9 cellular contexts compared by ENCODE assay signal in genomic region chr10:35613597-35614226, GRCh38. TPM values are rescaled to one million over a fixed set of nuclear protein-coding genes. Genes with fewer than 3 reads are reported as not detected.
DNase-seq lines count a peak whose midpoint lies in the region; ATAC-seq and TF ChIP-seq lines count a peak whose summit lies in the region.
"Had no signal": no experiment of that assay in that cellular context is flagged by ENCODE, and none has a peak within 500 bp of the region (broad histone marks: within the 10 kb centered on the region; RNA-seq: fewer than 3 reads in every experiment).

No MANE protein-coding gene starts in this region.

- no peak overlapping the region for H3K4me3 Mint-ChIP-seq in MCF 10A (ENCODE audit: unreplicated experiment)

- BruUV-seq in MCF 10A (replicated peaks; lab: Mats Ljungman, UMichigan) (no TSS peak), PC-3 (replicated peaks; lab: Mats Ljungman, UMichigan) (no TSS peak)

- no peak overlapping the region for H3K27ac Mint-ChIP-seq in MCF 10A (ENCODE audit: low read depth, unreplicated experiment)

- peak; percentile 32 for DNase-seq in MCF 10A (ENCODE audit: unreplicated experiment)
- no peak for DNase-seq in breast epithelium (ENCODE audit: low spot score in 2 of 2)
- peak; percentile 92 for DNase-seq in PC-3
- peak; percentile 44 for DNase-seq in fibroblast of peridontal ligament (ENCODE audit: extremely low read depth)
- DNase-seq in stromal cell of bone marrow (ENCODE audit: low read depth), result peak; percentile 30
- DNase-seq in NCI-H526 treated with DMSO at 0.1 percent for 48 hours (lab: John Stamatoyannopoulos, UW), result no peak
- DNase-seq in germinal center (ENCODE audit: low spot score), result no peak
- DNase-seq in NCI-H345 (lab: John Stamatoyannopoulos, UW), result no peak
- DNase-seq: MG63 had no signal

- intact Hi-C loops in MCF 10A (cut with micrococcal nuclease) (loop anchor here (1.0 to 5.0 kb wide), 2 partner anchors 1166 to 1269 kb away; no protein-coding TSS in a partner anchor), breast epithelium (cut with DNase I; ENCODE audit: low total_unique reads) (no loop called here), PC-3 (cut with micrococcal nuclease) (loop anchor here (1.0 to 5.0 kb wide), 4 partner anchors 20 to 1649 kb away; no protein-coding TSS in a partner anchor)

- H3K9me2 ChIP-seq in PC-3 (replicated peaks; ENCODE audit: low read length), result no peaks in the 10 kb centered on the region

- peaks cover 16% of the 10 kb centered on the region for H3K27me3 Mint-ChIP-seq in MCF 10A (ENCODE audit: insufficient read depth, unreplicated experiment)

- H3F3A ChIP-seq in PC-3 (ENCODE audit: low read length, unreplicated experiment), result no peaks in the 10 kb centered on the region

- H3K4me1 ChIP-seq in breast epithelium, result no peaks in the 10 kb centered on the region
- H3K4me1 ChIP-seq in PC-3 (ENCODE audit: insufficient read depth, low read length), result peaks cover 8% of the 10 kb centered on the region

- no peaks in the 10 kb centered on the region for H3K27me3 ChIP-seq in breast epithelium
- no peaks in the 10 kb centered on the region for H3K27me3 ChIP-seq in PC-3 (ENCODE audit: low read length)

- H3K27ac ChIP-seq in breast epithelium, result no peak overlapping the region
- no peak overlapping the region for H3K27ac ChIP-seq in PC-3 (ENCODE audit: low read length)

- H3K9me3 ChIP-seq in breast epithelium, result no peaks in the 10 kb centered on the region
- no peaks in the 10 kb centered on the region for H3K9me3 ChIP-seq in PC-3 (ENCODE audit: low read length)
- H3K9me3 ChIP-seq: MG63 had no signal

- peak overlapping the region; percentile 11 for H3K4me2 ChIP-seq in PC-3 (ENCODE audit: low read length)

- H3K9me3 Mint-ChIP-seq in MCF 10A (ENCODE audit: unreplicated experiment), result no peaks in the 10 kb centered on the region

- POLR2A ChIA-PET in MCF 10A (lab: Yijun Ruan, JAX) (interaction anchor here (0.8 kb wide), 1 partner anchor 1166 kb away, joined by 3 read pairs; no protein-coding TSS in a partner anchor), PC-3 (lab: Charles Lee; ENCODE audit: unreplicated experiment) (interaction anchor here (0.5 to 1.0 kb wide), 3 partner anchors 20 to 1058 kb away, joined by 4 to 7 read pairs (median 6); no protein-coding TSS in a partner anchor)

- H2AFZ ChIP-seq in PC-3 (ENCODE audit: low read length), result 0 out of 2 replicates have a peak overlapping the region, but pooled peaks have one; percentile 7

- no peak overlapping the region for H3K4me3 ChIP-seq in breast epithelium
- no peak overlapping the region for H3K4me3 ChIP-seq in PC-3 (ENCODE audit: low read length)
- H3K4me3 ChIP-seq: MG63 had no signal

- no peaks in the 10 kb centered on the region for H3K4me1 Mint-ChIP-seq in MCF 10A (ENCODE audit: insufficient read depth, unreplicated experiment)

- no peak for TF ChIP-seq POLR2A in breast epithelium (IDR thresholded peaks at IDR 0.05)

- TF ChIP-seq CTCF in MCF 10A (IDR thresholded peaks at IDR 0.05; ENCODE audit: unreplicated experiment), result peak; percentile 63
- no peak for TF ChIP-seq CTCF in breast epithelium (IDR thresholded peaks at IDR 0.05)
- TF ChIP-seq CTCF in PC-3 (conservative IDR thresholded peaks at IDR 0.05; ENCODE audit: low read depth, low read length), result peak; percentile 100

- no peaks in the 10 kb centered on the region for H3K36me3 ChIP-seq in breast epithelium
- no peaks in the 10 kb centered on the region for H3K36me3 ChIP-seq in PC-3 (ENCODE audit: low read depth, low read length)
- H3K36me3 ChIP-seq: MG63 had no signal

- H3K9ac ChIP-seq in PC-3 (ENCODE audit: low read length), result no peak overlapping the region

- H4K20me1 ChIP-seq in PC-3 (ENCODE audit: low read length), result no peaks in the 10 kb centered on the region

- CTCF ChIA-PET in MCF 10A (lab: Yijun Ruan, JAX), result interaction anchor here (0.5 to 3.6 kb wide), 30 partner anchors 10 to 1378 kb away, joined by 3 to 34 read pairs (median 4); no protein-coding TSS in a partner anchor
- CTCF ChIA-PET in PC-3 (lab: Charles Lee), result interaction anchor here (0.5 to 3.6 kb wide), 48 partner anchors 9 to 1882 kb away, joined by 3 to 94 read pairs (median 4); no protein-coding TSS in a partner anchor

- ATAC-seq in PC-3, result peak; percentile 96

- H3K36me3 Mint-ChIP-seq in MCF 10A (ENCODE audit: insufficient read depth, unreplicated experiment), result no peaks in the 10 kb centered on the region

- H3K79me2 ChIP-seq in PC-3 (ENCODE audit: low read length), result no peaks in the 10 kb centered on the region

RNA-seq across cellular contexts. Expression of gene GJD4, which starts 8.6 kb away (rescaled TPM):
- total RNA-seq in MCF 10A (2022) (not detected in 2 replicates), breast epithelium (not detected), PC-3 (2014; rRNA removed) (0.33 and 0.58 TPM in 2 replicates)

RNA-seq across cellular contexts. Expression of gene FZD8, which starts 28.4 kb away (rescaled TPM):
- 9.8 and 13.0 TPM in 2 replicates for total RNA-seq in MCF 10A (2022)
- 1 to 10 TPM; 2.9 to 9.5 (median 3.0) TPM for total RNA-seq in breast epithelium
- total RNA-seq in PC-3 (2014; rRNA removed), result 275 and 375 TPM in 2 replicates

Comparison
In these comparisons a context has a peak if more than half of its experiments do, and no peak if none do; other contexts are left out.
1. DNase-seq: peak in MCF 10A (single experiment), PC-3 (single experiment), fibroblast of peridontal ligament (single experiment) and stromal cell of bone marrow (single experiment); none in breast epithelium (0 of 2), NCI-H526 treated with DMSO at 0.1 percent for 48 hours (single experiment), germinal center (single experiment) and NCI-H345 (single experiment).
2. CTCF ChIP-seq: peak in MCF 10A (single experiment) and PC-3 (single experiment); none in breast epithelium (0 of 3).
3. RNA of gene FZD8, which starts 28.4 kb away (total RNA-seq): 275 to 375 TPM in PC-3; 9.8 to 13.0 TPM in MCF 10A and 2.9 to 9.5 TPM in breast epithelium; every median in the first group is over 10 times any median in the second.